Comparison of ENCODE assay signal across 33 cellular contexts in genomic region chr6:128452713-128453112, GRCh38.
"Had no signal": no experiment of that assay in that cellular context is flagged by ENCODE, and none has a peak within 500 bp of the region (broad histone marks: within the 10 kb centered on the region; RNA-seq: fewer than 3 reads in every experiment).

No MANE protein-coding gene starts in this region.

- H3K4me3 ChIP-seq: adrenal gland, body of pancreas, breast epithelium had no signal

- FAIRE-seq: astrocyte, TTC549 had no signal

- H3K4me1 ChIP-seq: adrenal gland, breast epithelium had no signal

- H3K27me3 ChIP-seq: adrenal gland, body of pancreas, brain microvascular endothelial cell, breast epithelium had no signal

- H3K27ac ChIP-seq: adrenal gland, body of pancreas, brain microvascular endothelial cell, breast epithelium, VCaP had no signal

- ATAC-seq: activated CD8-positive, alpha-beta T cell treated with anti-CD3 and anti-CD28 coated beads for 36 hours; activated naive CD4-positive, alpha-beta T cell treated with anti-CD3 and anti-CD28 coated beads, Interleukin-2, amount 50 U/mL, for 72 hours; activated T-cell treated with anti-CD3 and anti-CD28 coated beads, Interleukin-2, amount 50 U/mL, for 4 hours; activated T-cell treated with anti-CD3 and anti-CD28 coated beads, Interleukin-2, amount 50 U/mL, for 72 hours; activated T-helper 17 cell treated with anti-CD3 and anti-CD28 coated beads, Interleukin-2, amount 50 U/mL, for 72 hours; body of pancreas had no signal

- DNase-seq: activated B cell treated with CpG ODN at 0.5 μM for 24 hours; activated CD4-positive, alpha-beta memory T cell treated with anti-CD3 and anti-CD28 coated beads for 36 hours; activated CD4-positive, alpha-beta T cell treated with anti-CD3 and anti-CD28 coated beads for 4 hours; activated CD4-positive, alpha-beta T cell treated with anti-CD3 and anti-CD28 coated beads, Interleukin-2, amount 10 ng/mL, durations not matched to agents 24 days and 14 days; activated CD4-positive, alpha-beta T cell treated with anti-CD3 and anti-CD28 coated beads, Interleukin-2, amount 50 U/mL, for 1 hour; activated CD4-positive, alpha-beta T cell treated with anti-CD3 and anti-CD28 coated beads, Interleukin-2, amount 50 U/mL, for 4 hours; activated CD4-positive, CD25-positive, alpha-beta regulatory T cell treated with anti-CD3 and anti-CD28 coated beads, Interleukin-2, amount 50 U/mL, for 72 hours; activated CD8-positive, alpha-beta memory T cell treated with anti-CD3 and anti-CD28 coated beads, Interleukin-2, amount 50 U/mL, for 4 hours; activated CD8-positive, alpha-beta T cell treated with anti-CD3 and anti-CD28 coated beads for 36 hours; activated effector memory CD4-positive, alpha-beta T cell treated with anti-CD3 and anti-CD28 coated beads, Interleukin-2, amount 50 U/mL, for 16 hours; activated gamma-delta T cell treated with Interleukin-2 at 50 U/mL for 16 hours; activated naive CD4-positive, alpha-beta T cell; activated naive CD4-positive, alpha-beta T cell treated with anti-CD3 and anti-CD28 coated beads for 36 hours; activated naive CD4-positive, alpha-beta T cell treated with anti-CD3 and anti-CD28 coated beads, Interleukin-2, amount 50 U/mL, for 16 hours; activated naive CD8-positive, alpha-beta T cell treated with anti-CD3 and anti-CD28 coated beads for 36 hours; activated T-cell treated with anti-CD3 and anti-CD28 coated beads for 4 hours; activated T-cell treated with anti-CD3 and anti-CD28 coated beads, Interleukin-2, amount 50 U/mL, for 1 hour; activated T-cell treated with anti-CD3 and anti-CD28 coated beads, Interleukin-2, amount 50 U/mL, for 4 hours; activated T-cell treated with anti-CD3 and anti-CD28 coated beads, Interleukin-2, amount 50 U/mL, for 72 hours; adrenal gland; amniotic stem cell; aorta; body of pancreas; brain microvascular endothelial cell; central memory CD4-positive, alpha-beta T cell; T-helper 2 cell; T-helper 9 cell had no signal

- H3K9me3 ChIP-seq: body of pancreas, breast epithelium had no signal

- H3K36me3 ChIP-seq: adrenal gland, brain microvascular endothelial cell, breast epithelium had no signal
